In genomic region chr3:128950223-128950938, GRCh38 we compare ENCODE assay signal across 8 cellular contexts. TPM values are rescaled to one million over a fixed set of nuclear protein-coding genes. Genes with fewer than 3 reads are reported as not detected.
DNase-seq lines count a peak whose midpoint lies in the region; ATAC-seq, FAIRE-seq and TF ChIP-seq lines count a peak whose summit lies in the region.

No MANE protein-coding gene starts in this region.

- H3K4me1 ChIP-seq in GM23248 (ENCODE audit: insufficient read depth) (peaks cover 8% of the 10 kb centered on the region), RWPE2 (ENCODE audit: insufficient read depth, poor library complexity, severe bottlenecking) (no peaks in the 10 kb centered on the region)

- 49 to 52% methylated on average over 15 of the region's 15 CpGs for WGBS in GM23248 (ENCODE audit: low coverage in 1 of 2, low lambda C conversion rate in 2 of 2, missing lambda C conversion rate in 2 of 2), 2 experiments

- no peak overlapping the region for H2AFZ ChIP-seq in GM23248

- H3K9me2 ChIP-seq in GM23248 (ENCODE audit: insufficient read depth): no peaks in the 10 kb centered on the region

- no peaks in the 10 kb centered on the region for H4K20me1 ChIP-seq in GM23248 (ENCODE audit: insufficient read depth)

- no peak overlapping the region for H3K4me2 ChIP-seq in GM23248 (ENCODE audit: unreplicated experiment)

- H3K9ac ChIP-seq in GM23248: no peak overlapping the region

- ATAC-seq in RWPE2 (ENCODE audit: low read depth): peak; percentile 63; the same call in 2 of the 3 replicates
- ATAC-seq in stimulated activated naive CD8-positive, alpha-beta T cell treated with anti-CD3 and anti-CD28 coated beads, Interleukin-15, amount 100 ng/mL, for 72 hours: peak; percentile 82

- H3K4me3 ChIP-seq in AG10803 (ENCODE audit: low read length) (no peak overlapping the region), GM23248 (no peak overlapping the region), RWPE2 (ENCODE audit: severe bottlenecking) (no peak overlapping the region), fibroblast of villous mesenchyme (ENCODE audit: low read depth, low read length) (no peak overlapping the region)

- no peak overlapping the region for H3K4me3 Mint-ChIP-seq in stimulated activated naive CD8-positive, alpha-beta T cell treated with anti-CD3 and anti-CD28 coated beads, Interleukin-15, amount 100 ng/mL, for 72 hours

- H3K27ac ChIP-seq in GM23248: no peak overlapping the region
- no peak overlapping the region for H3K27ac ChIP-seq in RWPE2 (ENCODE audit: poor library complexity, severe bottlenecking)

- peaks cover 57% of the 10 kb centered on the region for H3K27me3 ChIP-seq in GM23248 (replicated peaks; ENCODE audit: insufficient read depth)
- no peaks in the 10 kb centered on the region for H3K27me3 ChIP-seq in RWPE2 (ENCODE audit: insufficient read depth, poor library complexity, severe bottlenecking)

- H3K27me3 Mint-ChIP-seq in stimulated activated naive CD8-positive, alpha-beta T cell treated with anti-CD3 and anti-CD28 coated beads, Interleukin-15, amount 100 ng/mL, for 72 hours: no peaks in the 10 kb centered on the region

- H3K4me1 Mint-ChIP-seq in stimulated activated naive CD8-positive, alpha-beta T cell treated with anti-CD3 and anti-CD28 coated beads, Interleukin-15, amount 100 ng/mL, for 72 hours: no peaks in the 10 kb centered on the region

- in situ Hi-C loops in GM23248 (cut with MboI): no loop called here

- peaks cover 13% of the 10 kb centered on the region for H3F3A ChIP-seq in GM23248 (ENCODE audit: insufficient read depth)

- H3K36me3 ChIP-seq in GM23248 (ENCODE audit: low read depth) (no peaks in the 10 kb centered on the region), RWPE2 (ENCODE audit: low read depth) (no peaks in the 10 kb centered on the region)

- H3K9me3 Mint-ChIP-seq in stimulated activated naive CD8-positive, alpha-beta T cell treated with anti-CD3 and anti-CD28 coated beads, Interleukin-15, amount 100 ng/mL, for 72 hours: no peaks in the 10 kb centered on the region

- FAIRE-seq in GM19239 (lab: Jason Lieb, UNC): no peak

- H3K27ac Mint-ChIP-seq in stimulated activated naive CD8-positive, alpha-beta T cell treated with anti-CD3 and anti-CD28 coated beads, Interleukin-15, amount 100 ng/mL, for 72 hours: no peak overlapping the region

- TF ChIP-seq CTCF in AG10803 (conservative IDR thresholded peaks at IDR 0.05; ENCODE audit: low read length): no peak; the same call in 1 of the 2 replicates
- TF ChIP-seq CTCF in RWPE2 (IDR thresholded peaks at IDR 0.05; ENCODE audit: poor library complexity, severe bottlenecking): peak; percentile 8
- TF ChIP-seq CTCF in fibroblast of villous mesenchyme (IDR thresholded peaks at IDR 0.05; ENCODE audit: insufficient read depth, low read depth, low read length): peak; percentile 44

- DNase-seq in AG10803 (ENCODE audit: low read depth) (peak; percentile 4), GM23248 (peak; percentile 19), RWPE2 (ENCODE audit: low spot score) (no peak), fibroblast of villous mesenchyme (ENCODE audit: low read depth) (peak; percentile 36), middle frontal gyrus (ENCODE audit: extremely low spot score, low spot score) (no peak), CD1c-positive myeloid dendritic cell (ENCODE audit: extremely low spot score) (no peak), GM19239 (ENCODE audit: insufficient read length, low spot score) (no peak)
- DNase-seq in stimulated activated naive CD8-positive, alpha-beta T cell treated with anti-CD3 and anti-CD28 coated beads, Interleukin-15, amount 100 ng/mL, for 72 hours: peak; percentile 10 to 30

- no peaks in the 10 kb centered on the region for H3K79me2 ChIP-seq in GM23248 (ENCODE audit: insufficient read depth)

- no peaks in the 10 kb centered on the region for H3K9me3 ChIP-seq in GM23248 (ENCODE audit: low read depth)
- no peaks in the 10 kb centered on the region for H3K9me3 ChIP-seq in RWPE2 (ENCODE audit: severe bottlenecking)

RNA-seq across cellular contexts. Expression of gene CFAP92, which starts 43.5 kb away (rescaled TPM):
- total RNA-seq in GM23248 (2014; rRNA removed; shearing (Covaris generic)): not detected in 2 replicates
- polyA plus RNA-seq in GM23248 (2016; fragmentation: Nextera tagmentation; extraction: Ambion mirVana): not detected in 2 replicates
- under 0.01 TPM in 1 of 2 replicates, not detected in the other for total RNA-seq in fibroblast of villous mesenchyme

RNA-seq across cellular contexts. Expression of gene EFCC1, which starts 50.7 kb away (rescaled TPM):
- not detected in 2 replicates for total RNA-seq in GM23248 (2014; rRNA removed; shearing (Covaris generic))
- not detected in 2 replicates for polyA plus RNA-seq in GM23248 (2016; fragmentation: Nextera tagmentation; extraction: Ambion mirVana)
- total RNA-seq in fibroblast of villous mesenchyme: not detected in 2 replicates

Comparison
In these comparisons a context has a peak if more than half of its experiments do, and no peak if none do; other contexts are left out.
1. DNase-seq: peak in AG10803 (single experiment), GM23248 (single experiment), fibroblast of villous mesenchyme (single experiment) and stimulated activated naive CD8-positive, alpha-beta T cell treated with anti-CD3 and anti-CD28 coated beads, Interleukin-15, amount 100 ng/mL, for 72 hours (2 of 2); none in RWPE2 (single experiment), middle frontal gyrus (single experiment), CD1c-positive myeloid dendritic cell (single experiment) and GM19239 (single experiment).